In the genomic region with DNA sequence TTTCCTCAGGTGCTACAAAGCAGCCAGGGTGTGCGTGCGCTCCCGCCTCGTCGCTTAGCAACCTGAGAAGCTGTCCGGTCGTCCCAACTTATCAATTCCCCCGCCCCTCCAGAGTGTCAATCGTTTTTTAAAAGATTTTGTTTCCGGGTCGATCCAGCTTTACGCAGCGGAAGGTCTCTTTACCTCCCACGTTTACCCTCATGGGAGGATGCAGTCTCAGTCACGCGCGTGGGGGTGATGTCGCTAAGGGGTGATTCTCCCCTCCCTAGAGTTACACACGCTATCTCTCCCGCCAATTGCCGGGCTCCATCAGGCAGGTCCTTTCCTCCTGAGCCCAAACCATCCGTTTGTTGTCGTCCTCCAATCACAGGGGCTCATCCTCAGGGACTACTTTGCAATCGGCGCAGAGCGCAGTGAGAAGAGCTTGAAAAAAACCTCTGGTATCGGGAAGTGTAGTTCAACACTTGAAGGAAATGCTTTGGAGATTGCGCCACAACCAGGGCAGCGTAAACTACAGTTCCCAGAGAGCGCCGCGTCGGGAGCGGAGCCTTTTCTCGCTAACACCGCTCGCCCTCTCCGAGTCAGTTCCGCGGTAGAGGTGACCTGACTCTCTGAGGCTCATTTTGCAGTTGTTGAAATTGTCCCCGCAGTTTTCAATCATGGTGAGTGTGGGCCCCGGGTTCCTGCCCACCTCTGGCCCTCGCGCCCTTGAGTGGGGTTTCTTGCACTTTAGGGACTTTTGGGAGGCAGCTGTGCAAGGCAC, we compare ENCODE assay signal across 1 cellular context.
TF ChIP-seq lines count a peak whose summit lies in the region.

Gene MDH1, plus strand, starts transcription at position 579 of the 763 bp plus-strand sequence. Its CDS starts 81 bp downstream, at position 660.
A gene with protein sequence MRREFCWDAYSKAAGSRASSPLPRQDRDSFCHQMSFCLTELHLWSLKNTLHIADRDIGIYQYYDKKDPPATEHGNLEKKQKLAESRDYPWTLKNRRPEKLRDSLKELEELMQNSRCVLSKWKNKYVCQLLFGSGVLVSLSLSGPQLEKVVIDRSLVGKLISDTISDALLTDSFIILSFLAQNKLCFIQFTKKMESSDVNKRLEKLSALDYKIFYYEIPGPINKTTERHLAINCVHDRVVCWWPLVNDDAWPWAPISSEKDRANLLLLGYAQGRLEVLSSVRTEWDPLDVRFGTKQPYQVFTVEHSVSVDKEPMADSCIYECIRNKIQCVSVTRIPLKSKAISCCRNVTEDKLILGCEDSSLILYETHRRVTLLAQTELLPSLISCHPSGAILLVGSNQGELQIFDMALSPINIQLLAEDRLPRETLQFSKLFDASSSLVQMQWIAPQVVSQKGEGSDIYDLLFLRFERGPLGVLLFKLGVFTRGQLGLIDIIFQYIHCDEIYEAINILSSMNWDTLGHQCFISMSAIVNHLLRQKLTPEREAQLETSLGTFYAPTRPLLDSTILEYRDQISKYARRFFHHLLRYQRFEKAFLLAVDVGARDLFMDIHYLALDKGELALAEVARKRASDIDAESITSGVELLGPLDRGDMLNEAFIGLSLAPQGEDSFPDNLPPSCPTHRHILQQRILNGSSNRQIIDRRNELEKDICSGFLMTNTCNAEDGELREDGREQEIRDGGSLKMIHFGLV (minus strand): TSS at position 93 of the 763 bp plus-strand sequence. CDS start 206 bp downstream, outside the sequence.

TF ChIP-seq in K562, 482 proteins besides CTCF, POLR2A, EP300 and RAD21 (continued from another document and continues in another):
- TF ChIP-seq, protein P1, sequence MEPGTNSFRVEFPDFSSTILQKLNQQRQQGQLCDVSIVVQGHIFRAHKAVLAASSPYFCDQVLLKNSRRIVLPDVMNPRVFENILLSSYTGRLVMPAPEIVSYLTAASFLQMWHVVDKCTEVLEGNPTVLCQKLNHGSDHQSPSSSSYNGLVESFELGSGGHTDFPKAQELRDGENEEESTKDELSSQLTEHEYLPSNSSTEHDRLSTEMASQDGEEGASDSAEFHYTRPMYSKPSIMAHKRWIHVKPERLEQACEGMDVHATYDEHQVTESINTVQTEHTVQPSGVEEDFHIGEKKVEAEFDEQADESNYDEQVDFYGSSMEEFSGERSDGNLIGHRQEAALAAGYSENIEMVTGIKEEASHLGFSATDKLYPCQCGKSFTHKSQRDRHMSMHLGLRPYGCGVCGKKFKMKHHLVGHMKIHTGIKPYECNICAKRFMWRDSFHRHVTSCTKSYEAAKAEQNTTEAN (CRISPR knock-in tag; IDR thresholded peaks at IDR 0.05), result no peak; the same call in 1 of the 2 replicates
- TF ChIP-seq ZFX (CRISPR knock-in tag; IDR thresholded peaks at IDR 0.05), result no peak
- no peak for TF ChIP-seq BRCA1 (IDR thresholded peaks at IDR 0.05)
- no peak for TF ChIP-seq BRCA1 (CRISPR knock-in tag; IDR thresholded peaks at IDR 0.05)
- TF ChIP-seq HOXB6 (CRISPR knock-in tag; IDR thresholded peaks at IDR 0.05; ENCODE audit: borderline replicate concordance), result no peak
- no peak for TF ChIP-seq BMI1 (IDR thresholded peaks at IDR 0.05; ENCODE audit: low read length)
- no peak for TF ChIP-seq SMARCA5 (IDR thresholded peaks at IDR 0.05)
- TF ChIP-seq NR1H2 (CRISPR knock-in tag; IDR thresholded peaks at IDR 0.05), result no peak
- no peak for TF ChIP-seq ZBTB26 (CRISPR knock-in tag; IDR thresholded peaks at IDR 0.05)
- no peak for TF ChIP-seq ELF4 (CRISPR knock-in tag; IDR thresholded peaks at IDR 0.05)
- TF ChIP-seq CC2D1A (IDR thresholded peaks at IDR 0.05), result peak; percentile 79; the same call in 1 of the 2 replicates
- no peak for TF ChIP-seq ZFP36 (IDR thresholded peaks at IDR 0.05; ENCODE audit: low read depth, low read length, partially characterized antibody)
- TF ChIP-seq KDM1A (IDR thresholded peaks at IDR 0.05), result peak in 1 of 2 experiments; percentile 82
- TF ChIP-seq PHF21A (IDR thresholded peaks at IDR 0.05; ENCODE audit: borderline replicate concordance, low read depth), result no peak
- TF ChIP-seq, protein P2, sequence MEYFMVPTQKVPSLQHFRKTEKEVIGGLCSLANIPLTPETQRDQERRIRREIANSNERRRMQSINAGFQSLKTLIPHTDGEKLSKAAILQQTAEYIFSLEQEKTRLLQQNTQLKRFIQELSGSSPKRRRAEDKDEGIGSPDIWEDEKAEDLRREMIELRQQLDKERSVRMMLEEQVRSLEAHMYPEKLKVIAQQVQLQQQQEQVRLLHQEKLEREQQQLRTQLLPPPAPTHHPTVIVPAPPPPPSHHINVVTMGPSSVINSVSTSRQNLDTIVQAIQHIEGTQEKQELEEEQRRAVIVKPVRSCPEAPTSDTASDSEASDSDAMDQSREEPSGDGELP (CRISPR knock-in tag; IDR thresholded peaks at IDR 0.05; ENCODE audit: borderline replicate concordance), result peak; percentile 41
- TF ChIP-seq MAFF (IDR thresholded peaks at IDR 0.05; ENCODE audit: low read length), result no peak
- TF ChIP-seq, protein P3, sequence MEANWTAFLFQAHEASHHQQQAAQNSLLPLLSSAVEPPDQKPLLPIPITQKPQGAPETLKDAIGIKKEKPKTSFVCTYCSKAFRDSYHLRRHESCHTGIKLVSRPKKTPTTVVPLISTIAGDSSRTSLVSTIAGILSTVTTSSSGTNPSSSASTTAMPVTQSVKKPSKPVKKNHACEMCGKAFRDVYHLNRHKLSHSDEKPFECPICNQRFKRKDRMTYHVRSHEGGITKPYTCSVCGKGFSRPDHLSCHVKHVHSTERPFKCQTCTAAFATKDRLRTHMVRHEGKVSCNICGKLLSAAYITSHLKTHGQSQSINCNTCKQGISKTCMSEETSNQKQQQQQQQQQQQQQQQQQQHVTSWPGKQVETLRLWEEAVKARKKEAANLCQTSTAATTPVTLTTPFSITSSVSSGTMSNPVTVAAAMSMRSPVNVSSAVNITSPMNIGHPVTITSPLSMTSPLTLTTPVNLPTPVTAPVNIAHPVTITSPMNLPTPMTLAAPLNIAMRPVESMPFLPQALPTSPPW (CRISPR knock-in tag; IDR thresholded peaks at IDR 0.05), result peak; percentile 81
- peak in 1 of 2 experiments; percentile 65; a peak in 2 of 4 replicates for TF ChIP-seq TEAD1 (CRISPR knock-in tag; IDR thresholded peaks at IDR 0.05)
- TF ChIP-seq TOE1 (IDR thresholded peaks at IDR 0.05; ENCODE audit: borderline replicate concordance), result peak; percentile 70
- no peak for TF ChIP-seq TOE1 (CRISPR knock-in tag; IDR thresholded peaks at IDR 0.05; ENCODE audit: borderline replicate concordance, low read depth)
- TF ChIP-seq SRF (CRISPR knock-in tag; IDR thresholded peaks at IDR 0.05), result no peak; a peak in 1 of 4 replicates
- TF ChIP-seq, protein P4, sequence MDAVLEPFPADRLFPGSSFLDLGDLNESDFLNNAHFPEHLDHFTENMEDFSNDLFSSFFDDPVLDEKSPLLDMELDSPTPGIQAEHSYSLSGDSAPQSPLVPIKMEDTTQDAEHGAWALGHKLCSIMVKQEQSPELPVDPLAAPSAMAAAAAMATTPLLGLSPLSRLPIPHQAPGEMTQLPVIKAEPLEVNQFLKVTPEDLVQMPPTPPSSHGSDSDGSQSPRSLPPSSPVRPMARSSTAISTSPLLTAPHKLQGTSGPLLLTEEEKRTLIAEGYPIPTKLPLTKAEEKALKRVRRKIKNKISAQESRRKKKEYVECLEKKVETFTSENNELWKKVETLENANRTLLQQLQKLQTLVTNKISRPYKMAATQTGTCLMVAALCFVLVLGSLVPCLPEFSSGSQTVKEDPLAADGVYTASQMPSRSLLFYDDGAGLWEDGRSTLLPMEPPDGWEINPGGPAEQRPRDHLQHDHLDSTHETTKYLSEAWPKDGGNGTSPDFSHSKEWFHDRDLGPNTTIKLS (IDR thresholded peaks at IDR 0.05; ENCODE audit: borderline replicate concordance, low read depth), result peak; percentile 93
- no peak for TF ChIP-seq ILK (tag; IDR thresholded peaks at IDR 0.05; ENCODE audit: borderline replicate concordance, low read depth)
- TF ChIP-seq TEAD2 (tag; IDR thresholded peaks at IDR 0.05), result no peak
- peak; percentile 25; the same call in 1 of the 2 replicates for TF ChIP-seq STAT5A (IDR thresholded peaks at IDR 0.05; ENCODE audit: borderline replicate concordance, low read length)
- TF ChIP-seq SRSF9 (IDR thresholded peaks at IDR 0.05; ENCODE audit: borderline replicate concordance, low read depth, low read length), result no peak
- TF ChIP-seq FIP1L1 (IDR thresholded peaks at IDR 0.05; ENCODE audit: low read depth, low read length, poor library complexity, severe bottlenecking), result no peak
- TF ChIP-seq JUN (IDR thresholded peaks at IDR 0.05; ENCODE audit: borderline replicate concordance, low read depth, low read length), result 0 out of 2 replicates have a peak, but pooled peaks have one; percentile 24
- TF ChIP-seq JUN (CRISPR knock-in tag; IDR thresholded peaks at IDR 0.05; ENCODE audit: borderline replicate concordance), result 0 out of 2 replicates have a peak, but pooled peaks have one; percentile 72
- no peak for TF ChIP-seq MAFK (IDR thresholded peaks at IDR 0.05; ENCODE audit: low read length)
- no peak for TF ChIP-seq SMARCA4 (IDR thresholded peaks at IDR 0.05)
- 0 out of 2 replicates have a peak, but pooled peaks have one; percentile 44 for TF ChIP-seq ZBTB2 (IDR thresholded peaks at IDR 0.05)
- TF ChIP-seq POU5F1 (IDR thresholded peaks at IDR 0.05; ENCODE audit: borderline replicate concordance, low read depth, low read length, partially characterized antibody), result no peak
- no peak for TF ChIP-seq SMARCC2 (IDR thresholded peaks at IDR 0.05; ENCODE audit: low read depth)
- no peak for TF ChIP-seq POLR3A (IDR thresholded peaks at IDR 0.05; ENCODE audit: borderline replicate concordance, extremely low read depth, insufficient read depth, insufficient read length)
- no peak for TF ChIP-seq PHTF2 (CRISPR knock-in tag; IDR thresholded peaks at IDR 0.05)
- no peak for TF ChIP-seq ZNF282 (CRISPR knock-in tag; IDR thresholded peaks at IDR 0.05)
- no peak for TF ChIP-seq GATA2 (CRISPR knock-in tag; IDR thresholded peaks at IDR 0.05)
- TF ChIP-seq, protein P5, sequence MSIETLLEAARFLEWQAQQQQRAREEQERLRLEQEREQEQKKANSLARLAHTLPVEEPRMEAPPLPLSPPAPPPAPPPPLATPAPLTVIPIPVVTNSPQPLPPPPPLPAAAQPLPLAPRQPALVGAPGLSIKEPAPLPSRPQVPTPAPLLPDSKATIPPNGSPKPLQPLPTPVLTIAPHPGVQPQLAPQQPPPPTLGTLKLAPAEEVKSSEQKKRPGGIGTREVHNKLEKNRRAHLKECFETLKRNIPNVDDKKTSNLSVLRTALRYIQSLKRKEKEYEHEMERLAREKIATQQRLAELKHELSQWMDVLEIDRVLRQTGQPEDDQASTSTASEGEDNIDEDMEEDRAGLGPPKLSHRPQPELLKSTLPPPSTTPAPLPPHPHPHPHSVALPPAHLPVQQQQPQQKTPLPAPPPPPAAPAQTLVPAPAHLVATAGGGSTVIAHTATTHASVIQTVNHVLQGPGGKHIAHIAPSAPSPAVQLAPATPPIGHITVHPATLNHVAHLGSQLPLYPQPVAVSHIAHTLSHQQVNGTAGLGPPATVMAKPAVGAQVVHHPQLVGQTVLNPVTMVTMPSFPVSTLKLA (conservative IDR thresholded peaks at IDR 0.05), result peak; percentile 80 to 89
- TF ChIP-seq CBX5 (IDR thresholded peaks at IDR 0.05; ENCODE audit: borderline replicate concordance, low read depth), result peak; percentile 30; the same call in 1 of the 2 replicates
- no peak for TF ChIP-seq NR2F6 (CRISPR knock-in tag; IDR thresholded peaks at IDR 0.05)
- TF ChIP-seq BRD4 (IDR thresholded peaks at IDR 0.05), result 0 out of 2 replicates have a peak, but pooled peaks have one; percentile 59
- no peak for TF ChIP-seq BRD9 (IDR thresholded peaks at IDR 0.05; ENCODE audit: low read depth, partially characterized antibody)
- TF ChIP-seq ZNF354B (CRISPR knock-in tag; IDR thresholded peaks at IDR 0.05), result no peak
- TF ChIP-seq PCBP1 (IDR thresholded peaks at IDR 0.05; ENCODE audit: low read depth, low read length, poor library complexity, severe bottlenecking), result peak; percentile 70
- peak; percentile 82; the same call in 1 of the 2 replicates for TF ChIP-seq ZNF583 (CRISPR knock-in tag; IDR thresholded peaks at IDR 0.05)
- no peak for TF ChIP-seq GATAD2A (IDR thresholded peaks at IDR 0.05)
- TF ChIP-seq GABPA (tag; conservative IDR thresholded peaks at IDR 0.05; ENCODE audit: low read depth), result peak; percentile 97
- peak; percentile 77 for TF ChIP-seq SIN3B (IDR thresholded peaks at IDR 0.05; ENCODE audit: low read depth)
- TF ChIP-seq SAFB2 (IDR thresholded peaks at IDR 0.05; ENCODE audit: borderline replicate concordance, low read depth, low read length, severe bottlenecking), result no peak
- TF ChIP-seq ZNF224 (CRISPR knock-in tag; IDR thresholded peaks at IDR 0.05), result no peak
- peak; percentile 96 for TF ChIP-seq CEBPB (tag; IDR thresholded peaks at IDR 0.05)
- no peak for TF ChIP-seq ZNF444 (CRISPR knock-in tag; IDR thresholded peaks at IDR 0.05)
- no peak for TF ChIP-seq SFPQ (IDR thresholded peaks at IDR 0.05; ENCODE audit: low read depth, low read length)
